1 cellular context compared by ENCODE assay signal in the genomic region with DNA sequence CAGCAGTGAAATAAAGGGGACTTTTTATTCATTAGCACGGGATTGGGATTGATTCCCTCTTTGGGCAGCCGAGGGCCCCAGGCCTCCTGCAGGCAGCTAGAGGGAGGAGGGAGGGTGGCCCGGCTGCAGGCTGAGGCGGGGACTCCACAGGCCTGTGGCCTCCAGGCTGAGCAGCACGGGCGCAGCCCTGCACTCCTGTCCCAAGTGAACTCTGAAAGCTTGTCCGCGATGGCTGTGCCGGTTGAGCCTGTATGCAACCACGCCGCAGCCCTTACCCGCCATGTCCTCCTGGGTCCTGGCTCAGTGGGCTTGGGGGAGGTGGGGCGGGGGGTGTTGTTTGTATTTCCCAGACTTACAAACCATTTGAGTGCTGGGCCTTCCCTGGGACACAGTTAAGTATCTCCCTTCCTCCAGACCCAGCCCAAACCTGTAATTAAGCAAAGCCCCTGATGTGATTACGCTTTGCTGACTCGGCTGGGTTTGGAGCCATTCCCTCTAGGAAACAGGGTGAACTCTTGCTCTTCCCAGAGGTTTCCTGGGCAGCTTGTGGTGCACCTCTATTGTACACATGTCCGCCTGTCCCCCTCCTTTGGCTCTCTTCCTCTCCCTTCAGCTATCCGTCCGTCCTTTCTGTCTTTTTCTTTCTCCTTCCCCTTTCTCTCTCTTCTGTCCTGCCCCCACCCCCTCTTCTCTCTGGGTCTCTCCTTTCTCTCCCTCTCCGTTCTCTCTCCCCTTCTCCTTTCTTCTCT.
TF ChIP-seq lines count a peak whose summit lies in the region.

No MANE protein-coding gene starts in this region.

TF ChIP-seq in H1, 55 proteins besides CTCF, POLR2A, EP300 and RAD21 (continued from another document):
- TF ChIP-seq, protein P1, sequence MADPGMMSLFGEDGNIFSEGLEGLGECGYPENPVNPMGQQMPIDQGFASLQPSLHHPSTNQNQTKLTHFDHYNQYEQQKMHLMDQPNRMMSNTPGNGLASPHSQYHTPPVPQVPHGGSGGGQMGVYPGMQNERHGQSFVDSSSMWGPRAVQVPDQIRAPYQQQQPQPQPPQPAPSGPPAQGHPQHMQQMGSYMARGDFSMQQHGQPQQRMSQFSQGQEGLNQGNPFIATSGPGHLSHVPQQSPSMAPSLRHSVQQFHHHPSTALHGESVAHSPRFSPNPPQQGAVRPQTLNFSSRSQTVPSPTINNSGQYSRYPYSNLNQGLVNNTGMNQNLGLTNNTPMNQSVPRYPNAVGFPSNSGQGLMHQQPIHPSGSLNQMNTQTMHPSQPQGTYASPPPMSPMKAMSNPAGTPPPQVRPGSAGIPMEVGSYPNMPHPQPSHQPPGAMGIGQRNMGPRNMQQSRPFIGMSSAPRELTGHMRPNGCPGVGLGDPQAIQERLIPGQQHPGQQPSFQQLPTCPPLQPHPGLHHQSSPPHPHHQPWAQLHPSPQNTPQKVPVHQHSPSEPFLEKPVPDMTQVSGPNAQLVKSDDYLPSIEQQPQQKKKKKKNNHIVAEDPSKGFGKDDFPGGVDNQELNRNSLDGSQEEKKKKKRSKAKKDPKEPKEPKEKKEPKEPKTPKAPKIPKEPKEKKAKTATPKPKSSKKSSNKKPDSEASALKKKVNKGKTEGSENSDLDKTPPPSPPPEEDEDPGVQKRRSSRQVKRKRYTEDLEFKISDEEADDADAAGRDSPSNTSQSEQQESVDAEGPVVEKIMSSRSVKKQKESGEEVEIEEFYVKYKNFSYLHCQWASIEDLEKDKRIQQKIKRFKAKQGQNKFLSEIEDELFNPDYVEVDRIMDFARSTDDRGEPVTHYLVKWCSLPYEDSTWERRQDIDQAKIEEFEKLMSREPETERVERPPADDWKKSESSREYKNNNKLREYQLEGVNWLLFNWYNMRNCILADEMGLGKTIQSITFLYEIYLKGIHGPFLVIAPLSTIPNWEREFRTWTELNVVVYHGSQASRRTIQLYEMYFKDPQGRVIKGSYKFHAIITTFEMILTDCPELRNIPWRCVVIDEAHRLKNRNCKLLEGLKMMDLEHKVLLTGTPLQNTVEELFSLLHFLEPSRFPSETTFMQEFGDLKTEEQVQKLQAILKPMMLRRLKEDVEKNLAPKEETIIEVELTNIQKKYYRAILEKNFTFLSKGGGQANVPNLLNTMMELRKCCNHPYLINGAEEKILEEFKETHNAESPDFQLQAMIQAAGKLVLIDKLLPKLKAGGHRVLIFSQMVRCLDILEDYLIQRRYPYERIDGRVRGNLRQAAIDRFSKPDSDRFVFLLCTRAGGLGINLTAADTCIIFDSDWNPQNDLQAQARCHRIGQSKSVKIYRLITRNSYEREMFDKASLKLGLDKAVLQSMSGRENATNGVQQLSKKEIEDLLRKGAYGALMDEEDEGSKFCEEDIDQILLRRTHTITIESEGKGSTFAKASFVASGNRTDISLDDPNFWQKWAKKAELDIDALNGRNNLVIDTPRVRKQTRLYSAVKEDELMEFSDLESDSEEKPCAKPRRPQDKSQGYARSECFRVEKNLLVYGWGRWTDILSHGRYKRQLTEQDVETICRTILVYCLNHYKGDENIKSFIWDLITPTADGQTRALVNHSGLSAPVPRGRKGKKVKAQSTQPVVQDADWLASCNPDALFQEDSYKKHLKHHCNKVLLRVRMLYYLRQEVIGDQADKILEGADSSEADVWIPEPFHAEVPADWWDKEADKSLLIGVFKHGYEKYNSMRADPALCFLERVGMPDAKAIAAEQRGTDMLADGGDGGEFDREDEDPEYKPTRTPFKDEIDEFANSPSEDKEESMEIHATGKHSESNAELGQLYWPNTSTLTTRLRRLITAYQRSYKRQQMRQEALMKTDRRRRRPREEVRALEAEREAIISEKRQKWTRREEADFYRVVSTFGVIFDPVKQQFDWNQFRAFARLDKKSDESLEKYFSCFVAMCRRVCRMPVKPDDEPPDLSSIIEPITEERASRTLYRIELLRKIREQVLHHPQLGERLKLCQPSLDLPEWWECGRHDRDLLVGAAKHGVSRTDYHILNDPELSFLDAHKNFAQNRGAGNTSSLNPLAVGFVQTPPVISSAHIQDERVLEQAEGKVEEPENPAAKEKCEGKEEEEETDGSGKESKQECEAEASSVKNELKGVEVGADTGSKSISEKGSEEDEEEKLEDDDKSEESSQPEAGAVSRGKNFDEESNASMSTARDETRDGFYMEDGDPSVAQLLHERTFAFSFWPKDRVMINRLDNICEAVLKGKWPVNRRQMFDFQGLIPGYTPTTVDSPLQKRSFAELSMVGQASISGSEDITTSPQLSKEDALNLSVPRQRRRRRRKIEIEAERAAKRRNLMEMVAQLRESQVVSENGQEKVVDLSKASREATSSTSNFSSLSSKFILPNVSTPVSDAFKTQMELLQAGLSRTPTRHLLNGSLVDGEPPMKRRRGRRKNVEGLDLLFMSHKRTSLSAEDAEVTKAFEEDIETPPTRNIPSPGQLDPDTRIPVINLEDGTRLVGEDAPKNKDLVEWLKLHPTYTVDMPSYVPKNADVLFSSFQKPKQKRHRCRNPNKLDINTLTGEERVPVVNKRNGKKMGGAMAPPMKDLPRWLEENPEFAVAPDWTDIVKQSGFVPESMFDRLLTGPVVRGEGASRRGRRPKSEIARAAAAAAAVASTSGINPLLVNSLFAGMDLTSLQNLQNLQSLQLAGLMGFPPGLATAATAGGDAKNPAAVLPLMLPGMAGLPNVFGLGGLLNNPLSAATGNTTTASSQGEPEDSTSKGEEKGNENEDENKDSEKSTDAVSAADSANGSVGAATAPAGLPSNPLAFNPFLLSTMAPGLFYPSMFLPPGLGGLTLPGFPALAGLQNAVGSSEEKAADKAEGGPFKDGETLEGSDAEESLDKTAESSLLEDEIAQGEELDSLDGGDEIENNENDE (IDR thresholded peaks at IDR 0.05; ENCODE audit: insufficient replicate concordance, low read length) = no peak
- TF ChIP-seq MAFK (IDR thresholded peaks at IDR 0.05; ENCODE audit: low read depth, low read length) (no peak), RXRA (IDR thresholded peaks at IDR 0.05; ENCODE audit: insufficient read depth, low read depth, low read length) (no peak), EGR1 (IDR thresholded peaks at IDR 0.05; ENCODE audit: borderline replicate concordance, low read depth, low read length) (no peak), FOSL1 (IDR thresholded peaks at IDR 0.05; ENCODE audit: insufficient read depth, low read depth, low read length) (no peak), TAF1 (IDR thresholded peaks at IDR 0.05; ENCODE audit: low read depth, low read length) (peak; percentile 71), HDAC6 (IDR thresholded peaks at IDR 0.05; ENCODE audit: low read depth, low read length) (no peak), POLR2AphosphoS5 (IDR thresholded peaks at IDR 0.05; ENCODE audit: low read depth, low read length) (peak; percentile 72), CREB1 (IDR thresholded peaks at IDR 0.05) (no peak), CTBP2 (IDR thresholded peaks at IDR 0.05; ENCODE audit: borderline replicate concordance, insufficient read depth, insufficient read length, low read length) (no peak), SIN3A (conservative IDR thresholded peaks at IDR 0.05 in 1 of 2, IDR thresholded peaks at IDR 0.05 in 1 of 2; ENCODE audit: low read depth in 1 of 2, low read length in 2 of 2) (peak; percentile 14 to 59; a peak in 1 of 4 replicates), RBBP5 (IDR thresholded peaks at IDR 0.05; ENCODE audit: borderline replicate concordance, low read depth, low read length) (peak; percentile 55; the same call in 1 of the 2 replicates), TAF7 (optimal IDR thresholded peaks at IDR 0.05; ENCODE audit: borderline replicate concordance, low read depth, low read length) (peak; percentile 50), SP4 (IDR thresholded peaks at IDR 0.05; ENCODE audit: low read length) (0 out of 2 replicates have a peak, but pooled peaks have one; percentile 28), CHD1 (IDR thresholded peaks at IDR 0.05; ENCODE audit: low read depth, low read length) (no peak), SRF (IDR thresholded peaks at IDR 0.05; ENCODE audit: low read depth, low read length) (no peak), YY1 (IDR thresholded peaks at IDR 0.05; ENCODE audit: low read depth, low read length) (peak; percentile 10; the same call in 1 of the 2 replicates)
- TF ChIP-seq, protein P2, sequence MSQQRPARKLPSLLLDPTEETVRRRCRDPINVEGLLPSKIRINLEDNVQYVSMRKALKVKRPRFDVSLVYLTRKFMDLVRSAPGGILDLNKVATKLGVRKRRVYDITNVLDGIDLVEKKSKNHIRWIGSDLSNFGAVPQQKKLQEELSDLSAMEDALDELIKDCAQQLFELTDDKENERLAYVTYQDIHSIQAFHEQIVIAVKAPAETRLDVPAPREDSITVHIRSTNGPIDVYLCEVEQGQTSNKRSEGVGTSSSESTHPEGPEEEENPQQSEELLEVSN (IDR thresholded peaks at IDR 0.05) = no peak
- TF ChIP-seq, protein P3, sequence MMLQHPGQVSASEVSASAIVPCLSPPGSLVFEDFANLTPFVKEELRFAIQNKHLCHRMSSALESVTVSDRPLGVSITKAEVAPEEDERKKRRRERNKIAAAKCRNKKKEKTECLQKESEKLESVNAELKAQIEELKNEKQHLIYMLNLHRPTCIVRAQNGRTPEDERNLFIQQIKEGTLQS (IDR thresholded peaks at IDR 0.05; ENCODE audit: insufficient read depth, low read depth, low read length) = no peak
TF ChIP-seq in H1: peak in this region for 9.
